35 cellular contexts compared by ENCODE assay signal in genomic region chr3:67044295-67044694, GRCh38. TPM values are rescaled to one million over a fixed set of nuclear protein-coding genes. Genes with fewer than 3 reads are reported as not detected.
A peak's percentile ranks its signal among the peaks of the same experiment; 100 is the strongest.
DNase-seq lines count a peak whose midpoint lies in the region; ATAC-seq, FAIRE-seq and TF ChIP-seq lines count a peak whose summit lies in the region.
"Had no signal": no experiment of that assay in that cellular context is flagged by ENCODE, and none has a peak within 500 bp of the region (broad histone marks: within the 10 kb centered on the region; RNA-seq: fewer than 3 reads in every experiment).

No MANE protein-coding gene starts in this region.

- POLR2A ChIA-PET in activated CD4-positive, alpha-beta memory T cell treated with anti-CD3 and anti-CD28 coated beads, Interleukin-2, amount 10 ng/mL, durations not matched to agents 7 days and 5 days (lab: Charles Lee), result no interaction called here

- H3K9me3 ChIP-seq in astrocyte (ENCODE audit: insufficient read depth, low read depth, low read length) (no peaks in the 10 kb centered on the region), heart left ventricle (no peaks in the 10 kb centered on the region)
- H3K9me3 ChIP-seq: left ventricle myocardium inferior, MG63, right lobe of liver, thyroid gland, vagina had no signal

- no peak for TF ChIP-seq CTCF in GM23338 (conservative IDR thresholded peaks at IDR 0.05; ENCODE audit: low read depth in 2 of 2)
- no peak for TF ChIP-seq CTCF in astrocyte (IDR thresholded peaks at IDR 0.05; ENCODE audit: insufficient read depth, low read depth, low read length)
- no peak for TF ChIP-seq CTCF in heart left ventricle (IDR thresholded peaks at IDR 0.05)

- H3K4me1 Mint-ChIP-seq in GM23338, result peaks cover 13% of the 10 kb centered on the region; the same call in 2 of the 3 replicates
- H3K4me1 Mint-ChIP-seq in astrocyte (ENCODE audit: low read depth, unreplicated experiment), result no peaks in the 10 kb centered on the region
- H3K4me1 Mint-ChIP-seq in activated CD4-positive, alpha-beta memory T cell treated with anti-CD3 and anti-CD28 coated beads, Interleukin-2, amount 10 ng/mL, durations not matched to agents 7 days and 5 days, result no peaks in the 10 kb centered on the region
- H3K4me1 Mint-ChIP-seq: activated naive CD8-positive, alpha-beta T cell treated with anti-CD3 and anti-CD28 coated beads for 36 hours had no signal

- peaks cover 5% of the 10 kb centered on the region for H3K27me3 Mint-ChIP-seq in GM23338 (ENCODE audit: insufficient read depth, low read depth, poor library complexity)
- no peaks in the 10 kb centered on the region for H3K27me3 Mint-ChIP-seq in astrocyte (ENCODE audit: low read depth, unreplicated experiment)
- H3K27me3 Mint-ChIP-seq in activated CD4-positive, alpha-beta memory T cell treated with anti-CD3 and anti-CD28 coated beads, Interleukin-2, amount 10 ng/mL, durations not matched to agents 7 days and 5 days, result no peaks in the 10 kb centered on the region
- H3K27me3 Mint-ChIP-seq: naive B cell, progenitor cell of endocrine pancreas had no signal

- no peak for TF ChIP-seq POLR2A in heart left ventricle (IDR thresholded peaks at IDR 0.05)

- H4K20me1 ChIP-seq in GM23338 (replicated peaks; ENCODE audit: insufficient read depth), result no peaks in the 10 kb centered on the region
- no peaks in the 10 kb centered on the region for H4K20me1 ChIP-seq in astrocyte (ENCODE audit: insufficient read depth, low read length)

- H3K9me3 Mint-ChIP-seq in GM23338 (no peaks in the 10 kb centered on the region; the same call in 2 of the 3 replicates), astrocyte (ENCODE audit: unreplicated experiment) (no peaks in the 10 kb centered on the region)
- H3K9me3 Mint-ChIP-seq in activated CD4-positive, alpha-beta memory T cell treated with anti-CD3 and anti-CD28 coated beads, Interleukin-2, amount 10 ng/mL, durations not matched to agents 7 days and 5 days, result no peaks in the 10 kb centered on the region
- H3K9me3 Mint-ChIP-seq: activated naive CD8-positive, alpha-beta T cell treated with anti-CD3 and anti-CD28 coated beads for 36 hours; CD8-positive, alpha-beta T cell had no signal

- DNase-seq in AG08396 (ENCODE audit: low spot score) (peak; percentile 11), GM23338 (ENCODE audit: low spot score) (no peak), astrocyte (ENCODE audit: low read depth) (peak; percentile 25), iris pigment epithelial cell (ENCODE audit: low read depth) (peak; percentile 14), left ventricle myocardium superior (no peak), NCI-H748 (lab: John Stamatoyannopoulos, UW; ENCODE audit: unreplicated experiment) (no peak), heart left ventricle (no peak)
- DNase-seq in activated CD4-positive, alpha-beta memory T cell treated with anti-CD3 and anti-CD28 coated beads, Interleukin-2, amount 10 ng/mL, durations not matched to agents 7 days and 5 days, result no peak
- DNase-seq: activated CD4-positive, alpha-beta T cell treated with anti-CD3 and anti-CD28 coated beads for 4 hours; activated effector memory CD4-positive, alpha-beta T cell treated with Interleukin-2 at 50 U/mL for 16 hours; activated naive CD8-positive, alpha-beta T cell treated with anti-CD3 and anti-CD28 coated beads for 36 hours; aorta; caudate nucleus; CD8-positive, alpha-beta T cell; cortex of kidney; DMS 273 treated with DMSO at 0.1 percent for 48 hours; effector memory CD4-positive, alpha-beta T cell; KBM-7; left ventricle myocardium inferior; midbrain; naive B cell; NCI-H2029 treated with DMSO at 0.1 percent for 48 hours; NCI-H526; right lobe of liver; stimulated activated CD4-positive, alpha-beta T cell treated with anti-CD3 and anti-CD28 coated beads, Interleukin-12 subunit alpha, Interleukin-12 subunit beta, amount 100 ng/mL, for 4 hours; stimulated activated CD4-positive, alpha-beta T cell treated with anti-CD3 and anti-CD28 coated beads, Interleukin-2, amount 100 ng/mL, for 48 hours; stomach; T-helper 9 cell; thyroid gland had no signal

- H3F3A ChIP-seq in GM23338 (replicated peaks; ENCODE audit: low read depth), result no peaks in the 10 kb centered on the region

- 0 out of 2 replicates have a peak, but pooled peaks cover 5% of the 10 kb centered on the region for H3K9me2 ChIP-seq in GM23338 (ENCODE audit: insufficient read depth)

- H3K79me2 ChIP-seq in GM23338 (replicated peaks; ENCODE audit: insufficient read depth), result no peaks in the 10 kb centered on the region
- no peaks in the 10 kb centered on the region for H3K79me2 ChIP-seq in astrocyte (ENCODE audit: insufficient read depth, low read length)

- H2AFZ ChIP-seq in GM23338 (peak overlapping the region; percentile 3), astrocyte (ENCODE audit: low read depth, low read length) (no peak overlapping the region)

- H3K9ac ChIP-seq in astrocyte (ENCODE audit: low read length), result no peak overlapping the region

- H3K4me3 ChIP-seq in GM23338 (no peak overlapping the region), astrocyte (ENCODE audit: insufficient read depth, low read depth, low read length) (no peak overlapping the region), heart left ventricle (no peak overlapping the region)
- H3K4me3 ChIP-seq: left ventricle myocardium inferior, MG63, right lobe of liver, stomach, thyroid gland, vagina had no signal

- H3K36me3 Mint-ChIP-seq in GM23338 (ENCODE audit: low read depth) (no peaks in the 10 kb centered on the region; the same call in 1 of the 3 replicates), astrocyte (ENCODE audit: low read depth, unreplicated experiment) (no peaks in the 10 kb centered on the region)
- no peaks in the 10 kb centered on the region for H3K36me3 Mint-ChIP-seq in activated CD4-positive, alpha-beta memory T cell treated with anti-CD3 and anti-CD28 coated beads, Interleukin-2, amount 10 ng/mL, durations not matched to agents 7 days and 5 days (ENCODE audit: low read depth)
- H3K36me3 Mint-ChIP-seq: activated naive CD8-positive, alpha-beta T cell treated with anti-CD3 and anti-CD28 coated beads for 36 hours; CD8-positive, alpha-beta T cell; naive B cell had no signal

- H3K27ac ChIP-seq in GM23338 (ENCODE audit: low read depth), result no peak overlapping the region
- H3K27ac ChIP-seq in astrocyte (ENCODE audit: low read depth, low read length), result no peak overlapping the region
- H3K27ac ChIP-seq in heart left ventricle, result no peak overlapping the region
- H3K27ac ChIP-seq: left ventricle myocardium inferior, right lobe of liver, stomach, thyroid gland, vagina, VCaP had no signal

- H3K4me2 ChIP-seq in GM23338 (no peak overlapping the region), astrocyte (ENCODE audit: low read length) (no peak overlapping the region)

- no peak for ATAC-seq in GM23338
- ATAC-seq in left ventricle myocardium superior, result no peak
- no peak for ATAC-seq in heart left ventricle
- ATAC-seq: CD8-positive, alpha-beta T cell had no signal

- H3K4me1 ChIP-seq in GM23338 (ENCODE audit: insufficient read depth), result no peaks in the 10 kb centered on the region
- no peaks in the 10 kb centered on the region for H3K4me1 ChIP-seq in astrocyte (ENCODE audit: insufficient read depth, low read length)
- H3K4me1 ChIP-seq in heart left ventricle, result peaks cover 0 to 8% (median 0%) of the 10 kb centered on the region in 12 donors
- H3K4me1 ChIP-seq: left ventricle myocardium inferior, right lobe of liver, stomach, thyroid gland, vagina had no signal

- intact Hi-C loops in left ventricle myocardium superior (cut with micrococcal nuclease) (no loop called here), heart left ventricle (cut with DNase I) (no loop called here)

- H3K27me3 ChIP-seq in GM23338 (ENCODE audit: insufficient read depth) (no peaks in the 10 kb centered on the region), astrocyte (ENCODE audit: insufficient read depth, low read length) (no peaks in the 10 kb centered on the region), heart left ventricle (no peaks in the 10 kb centered on the region)
- H3K27me3 ChIP-seq: right lobe of liver, stomach, thyroid gland, vagina had no signal

- no peak overlapping the region for H3K27ac Mint-ChIP-seq in GM23338
- no peak overlapping the region for H3K27ac Mint-ChIP-seq in astrocyte (ENCODE audit: unreplicated experiment)
- H3K27ac Mint-ChIP-seq in activated CD4-positive, alpha-beta memory T cell treated with anti-CD3 and anti-CD28 coated beads, Interleukin-2, amount 10 ng/mL, durations not matched to agents 7 days and 5 days, result no peak overlapping the region
- H3K27ac Mint-ChIP-seq: activated naive CD8-positive, alpha-beta T cell treated with anti-CD3 and anti-CD28 coated beads for 36 hours; CD8-positive, alpha-beta T cell; progenitor cell of endocrine pancreas had no signal

- no peak for FAIRE-seq in astrocyte (lab: Jason Lieb, UNC)
- FAIRE-seq: keratinocyte, RCC 7860 had no signal

- CTCF ChIA-PET in activated CD4-positive, alpha-beta memory T cell treated with anti-CD3 and anti-CD28 coated beads, Interleukin-2, amount 10 ng/mL, durations not matched to agents 7 days and 5 days (lab: Charles Lee), result no interaction called here

- H3K36me3 ChIP-seq in GM23338 (ENCODE audit: insufficient read depth) (no peaks in the 10 kb centered on the region; the same call in 1 of the 2 replicates), astrocyte (ENCODE audit: insufficient read depth, low read length) (no peaks in the 10 kb centered on the region), heart left ventricle (no peaks in the 10 kb centered on the region)
- H3K36me3 ChIP-seq: left ventricle myocardium inferior, MG63, right lobe of liver, stomach, thyroid gland, vagina had no signal

- WGBS in heart left ventricle, 4 donors, result 74 to 88% (median 88%) methylated on average over 1 of the region's 1 CpG

- H3K4me3 Mint-ChIP-seq in GM23338 (no peak overlapping the region), astrocyte (ENCODE audit: unreplicated experiment) (no peak overlapping the region)
- no peak overlapping the region for H3K4me3 Mint-ChIP-seq in activated CD4-positive, alpha-beta memory T cell treated with anti-CD3 and anti-CD28 coated beads, Interleukin-2, amount 10 ng/mL, durations not matched to agents 7 days and 5 days
- H3K4me3 Mint-ChIP-seq: activated naive CD8-positive, alpha-beta T cell treated with anti-CD3 and anti-CD28 coated beads for 36 hours; CD8-positive, alpha-beta T cell had no signal

RNA-seq across cellular contexts. Expression of gene KBTBD8, which starts 46.2 kb away (rescaled TPM):
- total RNA-seq in GM23338 (2014; rRNA removed; shearing (Covaris generic)), result 19.9 and 20.2 TPM in 2 replicates
- polyA plus RNA-seq in GM23338 (2016; fragmentation: Nextera tagmentation; extraction: Ambion mirVana) (3.0 and 3.5 TPM in 2 replicates), heart left ventricle (1 to 10 TPM in 1 of 2 donors, under 1 TPM in 1; 0.99 to 6.1 TPM)
- total RNA-seq in astrocyte (9.2 and 9.4 TPM in 2 replicates), left ventricle myocardium superior (5.8 TPM), heart left ventricle (1 to 10 TPM; 2.4 to 9.0 (median 6.4) TPM)
- 10 to 100 TPM; 14.8 to 16.0 TPM for total RNA-seq in activated CD4-positive, alpha-beta memory T cell treated with anti-CD3 and anti-CD28 coated beads, Interleukin-2, amount 10 ng/mL, durations not matched to agents 7 days and 5 days

Comparison
In these comparisons a context has a peak if more than half of its experiments do, and no peak if none do; other contexts are left out.
1. DNase-seq: peak in AG08396 (single experiment), astrocyte (single experiment) and iris pigment epithelial cell (single experiment); none in GM23338 (single experiment), activated CD4-positive, alpha-beta memory T cell treated with anti-CD3 and anti-CD28 coated beads, Interleukin-2, amount 10 ng/mL, durations not matched to agents 7 days and 5 days (single experiment), left ventricle myocardium superior (single experiment), NCI-H748 (single experiment) and heart left ventricle (0 of 5).